ENCODE assay signal across 19 cellular contexts in genomic region chr11:17506942-17507341, GRCh38.
A peak's percentile ranks its signal among the peaks of the same experiment; 100 is the strongest.
DNase-seq lines count a peak whose midpoint lies in the region; ATAC-seq, FAIRE-seq and TF ChIP-seq lines count a peak whose summit lies in the region.
"Had no signal": no experiment of that assay in that cellular context is flagged by ENCODE, and none has a peak within 500 bp of the region (broad histone marks: within the 10 kb centered on the region; RNA-seq: fewer than 3 reads in every experiment).

No MANE protein-coding gene starts in this region.

- no peak for FAIRE-seq in urothelium cell line (lab: Jason Lieb, UNC)
- FAIRE-seq: A549 had no signal

- H3K4me1 Mint-ChIP-seq in stimulated activated naive CD8-positive, alpha-beta T cell treated with anti-CD3 and anti-CD28 coated beads, Interleukin-15, amount 100 ng/mL, for 72 hours = no peaks in the 10 kb centered on the region
- H3K4me1 Mint-ChIP-seq in nephron progenitor cell = peaks cover 8% of the 10 kb centered on the region

- peak; percentile 22 for ATAC-seq in stimulated activated naive CD8-positive, alpha-beta T cell treated with anti-CD3 and anti-CD28 coated beads, Interleukin-15, amount 100 ng/mL, for 72 hours
- no peak for ATAC-seq in stimulated activated naive CD8-positive, alpha-beta T cell treated with anti-CD3 and anti-CD28 coated beads, Interleukin-15, Interleukin-2, amounts not matched to agents 100 U/mL and 50 U/mL, for 24 hours
- peak; percentile 68 for ATAC-seq in HG02571 (IDR thresholded peaks at IDR 0.05; ENCODE audit: unreplicated experiment)
- no peak for ATAC-seq in HG02970 (IDR thresholded peaks at IDR 0.05; ENCODE audit: low FRiP score, unreplicated experiment)
- ATAC-seq: A549; CD8-positive, alpha-beta T cell; lower lobe of right lung; Right ventricle myocardium inferior had no signal

- H3K27ac Mint-ChIP-seq in stimulated activated naive CD8-positive, alpha-beta T cell treated with anti-CD3 and anti-CD28 coated beads, Interleukin-15, amount 100 ng/mL, for 72 hours = no peak overlapping the region
- no peak overlapping the region for H3K27ac Mint-ChIP-seq in nephron progenitor cell
- H3K27ac Mint-ChIP-seq: CD8-positive, alpha-beta T cell; HFFc6 had no signal

- TF ChIP-seq CTCF in nephron progenitor cell (IDR thresholded peaks at IDR 0.05) = no peak

- no peak for DNase-seq in stimulated activated naive CD8-positive, alpha-beta T cell treated with anti-CD3 and anti-CD28 coated beads, Interleukin-15, amount 100 ng/mL, for 72 hours
- no peak for DNase-seq in stimulated activated naive CD8-positive, alpha-beta T cell treated with anti-CD3 and anti-CD28 coated beads, Interleukin-15, Interleukin-2, amounts not matched to agents 100 U/mL and 50 U/mL, for 24 hours
- DNase-seq in NAMALWA (ENCODE audit: low spot score) (peak; percentile 20), urothelium cell line (ENCODE audit: low spot score) (peak; percentile 41), nephron progenitor cell (no peak)
- no peak for DNase-seq in activated CD4-positive, alpha-beta T cell treated with anti-CD3 and anti-CD28 coated beads for 4 hours
- DNase-seq: activated CD4-positive, CD25-positive, alpha-beta regulatory T cell treated with anti-CD3 and anti-CD28 coated beads, Interleukin-2, amount 50 U/mL, for 72 hours; activated T-cell treated with anti-CD3 and anti-CD28 coated beads, Interleukin-2, amount 50 U/mL, for 1 hour; caudate nucleus; CD8-positive, alpha-beta T cell; HFFc6; lower lobe of right lung; NCI-H1092; T-helper 2 cell had no signal

- H3K9me3 Mint-ChIP-seq in stimulated activated naive CD8-positive, alpha-beta T cell treated with anti-CD3 and anti-CD28 coated beads, Interleukin-15, amount 100 ng/mL, for 72 hours = no peaks in the 10 kb centered on the region
- H3K9me3 Mint-ChIP-seq in nephron progenitor cell = no peaks in the 10 kb centered on the region
- H3K9me3 Mint-ChIP-seq: CD8-positive, alpha-beta T cell; HFFc6; nephron had no signal

- H3K4me3 Mint-ChIP-seq in stimulated activated naive CD8-positive, alpha-beta T cell treated with anti-CD3 and anti-CD28 coated beads, Interleukin-15, amount 100 ng/mL, for 72 hours = no peak overlapping the region
- no peak overlapping the region for H3K4me3 Mint-ChIP-seq in nephron progenitor cell
- H3K4me3 Mint-ChIP-seq: CD8-positive, alpha-beta T cell; HFFc6; nephron had no signal

- H3K36me3 Mint-ChIP-seq in nephron progenitor cell (ENCODE audit: low read depth) = no peaks in the 10 kb centered on the region
- H3K36me3 Mint-ChIP-seq: CD8-positive, alpha-beta T cell had no signal

- peaks cover 26% of the 10 kb centered on the region for H3K27me3 Mint-ChIP-seq in stimulated activated naive CD8-positive, alpha-beta T cell treated with anti-CD3 and anti-CD28 coated beads, Interleukin-15, amount 100 ng/mL, for 72 hours
- H3K27me3 Mint-ChIP-seq in nephron progenitor cell (ENCODE audit: low read depth, poor library complexity) = peaks cover 14% of the 10 kb centered on the region

Comparison
In these comparisons a context has a peak if more than half of its experiments do, and no peak if none do; other contexts are left out.
1. ATAC-seq: peak in stimulated activated naive CD8-positive, alpha-beta T cell treated with anti-CD3 and anti-CD28 coated beads, Interleukin-15, amount 100 ng/mL, for 72 hours (single experiment) and HG02571 (single experiment); none in stimulated activated naive CD8-positive, alpha-beta T cell treated with anti-CD3 and anti-CD28 coated beads, Interleukin-15, Interleukin-2, amounts not matched to agents 100 U/mL and 50 U/mL, for 24 hours (single experiment) and HG02970 (single experiment).
2. DNase-seq: peak in NAMALWA (single experiment) and urothelium cell line (single experiment); none in stimulated activated naive CD8-positive, alpha-beta T cell treated with anti-CD3 and anti-CD28 coated beads, Interleukin-15, amount 100 ng/mL, for 72 hours (0 of 2), stimulated activated naive CD8-positive, alpha-beta T cell treated with anti-CD3 and anti-CD28 coated beads, Interleukin-15, Interleukin-2, amounts not matched to agents 100 U/mL and 50 U/mL, for 24 hours (single experiment), activated CD4-positive, alpha-beta T cell treated with anti-CD3 and anti-CD28 coated beads for 4 hours (0 of 2) and nephron progenitor cell (single experiment).